ENCODE assay signal across 2 cellular contexts in the genomic region with DNA sequence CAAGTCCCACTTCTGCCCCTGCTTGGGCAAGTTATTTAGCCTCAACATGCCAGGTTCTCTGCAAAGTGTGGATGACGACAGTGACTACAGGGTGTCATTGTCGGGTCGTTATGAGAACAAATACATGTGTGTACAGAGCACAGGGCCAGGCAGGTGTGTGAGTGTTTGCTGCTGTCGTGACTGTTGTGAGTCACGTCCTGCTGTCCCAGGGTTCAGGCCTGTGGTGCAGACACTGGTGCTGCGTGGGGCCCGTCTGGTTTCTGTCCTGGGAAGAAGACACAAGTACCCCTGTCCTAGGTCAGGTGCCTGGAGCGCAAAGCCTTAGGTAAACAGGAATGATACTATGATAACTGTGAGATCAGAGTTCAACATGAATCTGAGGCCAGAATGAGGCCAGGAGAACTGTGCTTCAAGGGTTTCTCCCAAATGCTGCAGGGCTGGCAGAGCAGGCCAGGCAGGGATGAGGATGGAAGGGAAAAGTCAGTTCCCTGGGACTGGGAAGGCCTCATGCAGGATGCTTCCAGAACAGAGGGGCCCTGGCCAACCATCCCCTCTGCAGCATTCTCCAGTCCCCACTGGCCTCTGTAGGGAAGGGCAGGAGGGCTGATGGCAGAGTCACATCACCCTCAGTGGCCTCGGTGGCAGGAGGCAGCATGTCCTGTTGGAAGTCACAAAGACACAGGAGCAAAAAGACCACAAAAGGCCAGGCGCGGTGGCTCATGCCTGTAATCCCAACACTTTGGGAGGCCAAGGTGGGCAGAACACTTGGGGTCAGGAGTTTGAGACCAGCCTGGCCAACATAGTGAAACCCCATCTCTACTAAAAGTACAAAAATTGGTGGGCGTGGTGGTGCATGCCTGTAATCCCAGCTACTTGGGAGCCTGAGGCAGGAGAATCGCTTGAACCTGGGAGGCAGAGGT.
TF ChIP-seq lines count a peak whose summit lies in the region.

No MANE protein-coding gene starts in this region.

TF ChIP-seq in K562, 482 proteins besides CTCF, POLR2A, EP300 and RAD21 (continues in another document):
- TF ChIP-seq EWSR1 (IDR thresholded peaks at IDR 0.05; ENCODE audit: borderline replicate concordance, low read depth, partially characterized antibody) (no peak), SAFB (IDR thresholded peaks at IDR 0.05; ENCODE audit: borderline replicate concordance, low read depth, low read length) (no peak), RHOXF2B (CRISPR knock-in tag; conservative IDR thresholded peaks at IDR 0.05) (no peak), ZBTB8A (IDR thresholded peaks at IDR 0.05; ENCODE audit: partially characterized antibody) (no peak), SLC30A9 (CRISPR knock-in tag; IDR thresholded peaks at IDR 0.05) (no peak), CREM (IDR thresholded peaks at IDR 0.05; ENCODE audit: low read depth) (no peak), ZNF121 (CRISPR knock-in tag; conservative IDR thresholded peaks at IDR 0.05) (no peak), HOXB6 (CRISPR knock-in tag; IDR thresholded peaks at IDR 0.05; ENCODE audit: borderline replicate concordance) (no peak), ZNF217 (CRISPR knock-in tag; IDR thresholded peaks at IDR 0.05) (no peak)
- TF ChIP-seq, protein P1, sequence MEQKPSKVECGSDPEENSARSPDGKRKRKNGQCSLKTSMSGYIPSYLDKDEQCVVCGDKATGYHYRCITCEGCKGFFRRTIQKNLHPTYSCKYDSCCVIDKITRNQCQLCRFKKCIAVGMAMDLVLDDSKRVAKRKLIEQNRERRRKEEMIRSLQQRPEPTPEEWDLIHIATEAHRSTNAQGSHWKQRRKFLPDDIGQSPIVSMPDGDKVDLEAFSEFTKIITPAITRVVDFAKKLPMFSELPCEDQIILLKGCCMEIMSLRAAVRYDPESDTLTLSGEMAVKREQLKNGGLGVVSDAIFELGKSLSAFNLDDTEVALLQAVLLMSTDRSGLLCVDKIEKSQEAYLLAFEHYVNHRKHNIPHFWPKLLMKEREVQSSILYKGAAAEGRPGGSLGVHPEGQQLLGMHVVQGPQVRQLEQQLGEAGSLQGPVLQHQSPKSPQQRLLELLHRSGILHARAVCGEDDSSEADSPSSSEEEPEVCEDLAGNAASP (IDR thresholded peaks at IDR 0.05), result no peak
- TF ChIP-seq, protein P2, sequence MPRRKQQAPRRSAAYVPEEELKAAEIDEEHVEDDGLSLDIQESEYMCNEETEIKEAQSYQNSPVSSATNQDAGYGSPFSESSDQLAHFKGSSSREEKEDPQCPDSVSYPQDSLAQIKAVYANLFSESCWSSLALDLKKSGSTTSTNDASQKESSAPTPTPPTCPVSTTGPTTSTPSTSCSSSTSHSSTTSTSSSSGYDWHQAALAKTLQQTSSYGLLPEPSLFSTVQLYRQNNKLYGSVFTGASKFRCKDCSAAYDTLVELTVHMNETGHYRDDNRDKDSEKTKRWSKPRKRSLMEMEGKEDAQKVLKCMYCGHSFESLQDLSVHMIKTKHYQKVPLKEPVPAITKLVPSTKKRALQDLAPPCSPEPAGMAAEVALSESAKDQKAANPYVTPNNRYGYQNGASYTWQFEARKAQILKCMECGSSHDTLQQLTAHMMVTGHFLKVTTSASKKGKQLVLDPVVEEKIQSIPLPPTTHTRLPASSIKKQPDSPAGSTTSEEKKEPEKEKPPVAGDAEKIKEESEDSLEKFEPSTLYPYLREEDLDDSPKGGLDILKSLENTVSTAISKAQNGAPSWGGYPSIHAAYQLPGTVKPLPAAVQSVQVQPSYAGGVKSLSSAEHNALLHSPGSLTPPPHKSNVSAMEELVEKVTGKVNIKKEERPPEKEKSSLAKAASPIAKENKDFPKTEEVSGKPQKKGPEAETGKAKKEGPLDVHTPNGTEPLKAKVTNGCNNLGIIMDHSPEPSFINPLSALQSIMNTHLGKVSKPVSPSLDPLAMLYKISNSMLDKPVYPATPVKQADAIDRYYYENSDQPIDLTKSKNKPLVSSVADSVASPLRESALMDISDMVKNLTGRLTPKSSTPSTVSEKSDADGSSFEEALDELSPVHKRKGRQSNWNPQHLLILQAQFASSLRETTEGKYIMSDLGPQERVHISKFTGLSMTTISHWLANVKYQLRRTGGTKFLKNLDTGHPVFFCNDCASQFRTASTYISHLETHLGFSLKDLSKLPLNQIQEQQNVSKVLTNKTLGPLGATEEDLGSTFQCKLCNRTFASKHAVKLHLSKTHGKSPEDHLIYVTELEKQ (CRISPR knock-in tag; IDR thresholded peaks at IDR 0.05), result no peak
- TF ChIP-seq, protein P3, sequence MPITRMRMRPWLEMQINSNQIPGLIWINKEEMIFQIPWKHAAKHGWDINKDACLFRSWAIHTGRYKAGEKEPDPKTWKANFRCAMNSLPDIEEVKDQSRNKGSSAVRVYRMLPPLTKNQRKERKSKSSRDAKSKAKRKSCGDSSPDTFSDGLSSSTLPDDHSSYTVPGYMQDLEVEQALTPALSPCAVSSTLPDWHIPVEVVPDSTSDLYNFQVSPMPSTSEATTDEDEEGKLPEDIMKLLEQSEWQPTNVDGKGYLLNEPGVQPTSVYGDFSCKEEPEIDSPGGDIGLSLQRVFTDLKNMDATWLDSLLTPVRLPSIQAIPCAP (CRISPR knock-in tag; IDR thresholded peaks at IDR 0.05; ENCODE audit: borderline replicate concordance), result no peak
- TF ChIP-seq, protein P4, sequence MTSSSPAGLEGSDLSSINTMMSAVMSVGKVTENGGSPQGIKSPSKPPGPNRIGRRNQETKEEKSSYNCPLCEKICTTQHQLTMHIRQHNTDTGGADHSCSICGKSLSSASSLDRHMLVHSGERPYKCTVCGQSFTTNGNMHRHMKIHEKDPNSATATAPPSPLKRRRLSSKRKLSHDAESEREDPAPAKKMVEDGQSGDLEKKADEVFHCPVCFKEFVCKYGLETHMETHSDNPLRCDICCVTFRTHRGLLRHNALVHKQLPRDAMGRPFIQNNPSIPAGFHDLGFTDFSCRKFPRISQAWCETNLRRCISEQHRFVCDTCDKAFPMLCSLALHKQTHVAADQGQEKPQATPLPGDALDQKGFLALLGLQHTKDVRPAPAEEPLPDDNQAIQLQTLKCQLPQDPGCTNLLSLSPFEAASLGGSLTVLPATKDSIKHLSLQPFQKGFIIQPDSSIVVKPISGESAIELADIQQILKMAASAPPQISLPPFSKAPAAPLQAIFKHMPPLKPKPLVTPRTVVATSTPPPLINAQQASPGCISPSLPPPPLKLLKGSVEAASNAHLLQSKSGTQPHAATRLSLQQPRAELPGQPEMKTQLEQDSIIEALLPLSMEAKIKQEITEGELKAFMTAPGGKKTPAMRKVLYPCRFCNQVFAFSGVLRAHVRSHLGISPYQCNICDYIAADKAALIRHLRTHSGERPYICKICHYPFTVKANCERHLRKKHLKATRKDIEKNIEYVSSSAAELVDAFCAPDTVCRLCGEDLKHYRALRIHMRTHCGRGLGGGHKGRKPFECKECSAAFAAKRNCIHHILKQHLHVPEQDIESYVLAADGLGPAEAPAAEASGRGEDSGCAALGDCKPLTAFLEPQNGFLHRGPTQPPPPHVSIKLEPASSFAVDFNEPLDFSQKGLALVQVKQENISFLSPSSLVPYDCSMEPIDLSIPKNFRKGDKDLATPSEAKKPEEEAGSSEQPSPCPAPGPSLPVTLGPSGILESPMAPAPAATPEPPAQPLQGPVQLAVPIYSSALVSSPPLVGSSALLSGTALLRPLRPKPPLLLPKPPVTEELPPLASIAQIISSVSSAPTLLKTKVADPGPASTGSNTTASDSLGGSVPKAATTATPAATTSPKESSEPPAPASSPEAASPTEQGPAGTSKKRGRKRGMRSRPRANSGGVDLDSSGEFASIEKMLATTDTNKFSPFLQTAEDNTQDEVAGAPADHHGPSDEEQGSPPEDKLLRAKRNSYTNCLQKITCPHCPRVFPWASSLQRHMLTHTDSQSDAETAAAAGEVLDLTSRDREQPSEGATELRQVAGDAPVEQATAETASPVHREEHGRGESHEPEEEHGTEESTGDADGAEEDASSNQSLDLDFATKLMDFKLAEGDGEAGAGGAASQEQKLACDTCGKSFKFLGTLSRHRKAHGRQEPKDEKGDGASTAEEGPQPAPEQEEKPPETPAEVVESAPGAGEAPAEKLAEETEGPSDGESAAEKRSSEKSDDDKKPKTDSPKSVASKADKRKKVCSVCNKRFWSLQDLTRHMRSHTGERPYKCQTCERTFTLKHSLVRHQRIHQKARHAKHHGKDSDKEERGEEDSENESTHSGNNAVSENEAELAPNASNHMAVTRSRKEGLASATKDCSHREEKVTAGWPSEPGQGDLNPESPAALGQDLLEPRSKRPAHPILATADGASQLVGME (CRISPR knock-in tag; IDR thresholded peaks at IDR 0.05), result no peak

TF ChIP-seq in liver, 16 proteins besides CTCF, POLR2A, EP300 and RAD21:
- TF ChIP-seq, protein P5, sequence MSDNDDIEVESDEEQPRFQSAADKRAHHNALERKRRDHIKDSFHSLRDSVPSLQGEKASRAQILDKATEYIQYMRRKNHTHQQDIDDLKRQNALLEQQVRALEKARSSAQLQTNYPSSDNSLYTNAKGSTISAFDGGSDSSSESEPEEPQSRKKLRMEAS (IDR thresholded peaks at IDR 0.05), result no peak
- TF ChIP-seq, protein P6, sequence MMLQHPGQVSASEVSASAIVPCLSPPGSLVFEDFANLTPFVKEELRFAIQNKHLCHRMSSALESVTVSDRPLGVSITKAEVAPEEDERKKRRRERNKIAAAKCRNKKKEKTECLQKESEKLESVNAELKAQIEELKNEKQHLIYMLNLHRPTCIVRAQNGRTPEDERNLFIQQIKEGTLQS (IDR thresholded peaks at IDR 0.05), result no peak
- TF ChIP-seq TAF1 (conservative IDR thresholded peaks at IDR 0.05) (no peak), YY1 (IDR thresholded peaks at IDR 0.05) (peak; percentile 37), HNF4A (conservative IDR thresholded peaks at IDR 0.05) (peak; percentile 71 to 79), NR2F2 (IDR thresholded peaks at IDR 0.05) (no peak), EGR1 (IDR thresholded peaks at IDR 0.05; ENCODE audit: low read depth in 2 of 2) (no peak), GABPA (IDR thresholded peaks at IDR 0.05 in 1 of 2, conservative IDR thresholded peaks at IDR 0.05 in 1 of 2) (no peak), FOXA1 (IDR thresholded peaks at IDR 0.05) (peak; percentile 95), FOXA2 (IDR thresholded peaks at IDR 0.05) (peak; percentile 91), RXRA (IDR thresholded peaks at IDR 0.05) (peak; percentile 63 to 84), JUND (IDR thresholded peaks at IDR 0.05) (peak in 1 of 2 donors; percentile 71), HNF4G (IDR thresholded peaks at IDR 0.05) (peak; percentile 19), SP1 (IDR thresholded peaks at IDR 0.05) (peak; percentile 78)
- TF ChIP-seq, protein P7, sequence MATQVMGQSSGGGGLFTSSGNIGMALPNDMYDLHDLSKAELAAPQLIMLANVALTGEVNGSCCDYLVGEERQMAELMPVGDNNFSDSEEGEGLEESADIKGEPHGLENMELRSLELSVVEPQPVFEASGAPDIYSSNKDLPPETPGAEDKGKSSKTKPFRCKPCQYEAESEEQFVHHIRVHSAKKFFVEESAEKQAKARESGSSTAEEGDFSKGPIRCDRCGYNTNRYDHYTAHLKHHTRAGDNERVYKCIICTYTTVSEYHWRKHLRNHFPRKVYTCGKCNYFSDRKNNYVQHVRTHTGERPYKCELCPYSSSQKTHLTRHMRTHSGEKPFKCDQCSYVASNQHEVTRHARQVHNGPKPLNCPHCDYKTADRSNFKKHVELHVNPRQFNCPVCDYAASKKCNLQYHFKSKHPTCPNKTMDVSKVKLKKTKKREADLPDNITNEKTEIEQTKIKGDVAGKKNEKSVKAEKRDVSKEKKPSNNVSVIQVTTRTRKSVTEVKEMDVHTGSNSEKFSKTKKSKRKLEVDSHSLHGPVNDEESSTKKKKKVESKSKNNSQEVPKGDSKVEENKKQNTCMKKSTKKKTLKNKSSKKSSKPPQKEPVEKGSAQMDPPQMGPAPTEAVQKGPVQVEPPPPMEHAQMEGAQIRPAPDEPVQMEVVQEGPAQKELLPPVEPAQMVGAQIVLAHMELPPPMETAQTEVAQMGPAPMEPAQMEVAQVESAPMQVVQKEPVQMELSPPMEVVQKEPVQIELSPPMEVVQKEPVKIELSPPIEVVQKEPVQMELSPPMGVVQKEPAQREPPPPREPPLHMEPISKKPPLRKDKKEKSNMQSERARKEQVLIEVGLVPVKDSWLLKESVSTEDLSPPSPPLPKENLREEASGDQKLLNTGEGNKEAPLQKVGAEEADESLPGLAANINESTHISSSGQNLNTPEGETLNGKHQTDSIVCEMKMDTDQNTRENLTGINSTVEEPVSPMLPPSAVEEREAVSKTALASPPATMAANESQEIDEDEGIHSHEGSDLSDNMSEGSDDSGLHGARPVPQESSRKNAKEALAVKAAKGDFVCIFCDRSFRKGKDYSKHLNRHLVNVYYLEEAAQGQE (IDR thresholded peaks at IDR 0.05), result peak; percentile 36
- TF ChIP-seq, protein P8, sequence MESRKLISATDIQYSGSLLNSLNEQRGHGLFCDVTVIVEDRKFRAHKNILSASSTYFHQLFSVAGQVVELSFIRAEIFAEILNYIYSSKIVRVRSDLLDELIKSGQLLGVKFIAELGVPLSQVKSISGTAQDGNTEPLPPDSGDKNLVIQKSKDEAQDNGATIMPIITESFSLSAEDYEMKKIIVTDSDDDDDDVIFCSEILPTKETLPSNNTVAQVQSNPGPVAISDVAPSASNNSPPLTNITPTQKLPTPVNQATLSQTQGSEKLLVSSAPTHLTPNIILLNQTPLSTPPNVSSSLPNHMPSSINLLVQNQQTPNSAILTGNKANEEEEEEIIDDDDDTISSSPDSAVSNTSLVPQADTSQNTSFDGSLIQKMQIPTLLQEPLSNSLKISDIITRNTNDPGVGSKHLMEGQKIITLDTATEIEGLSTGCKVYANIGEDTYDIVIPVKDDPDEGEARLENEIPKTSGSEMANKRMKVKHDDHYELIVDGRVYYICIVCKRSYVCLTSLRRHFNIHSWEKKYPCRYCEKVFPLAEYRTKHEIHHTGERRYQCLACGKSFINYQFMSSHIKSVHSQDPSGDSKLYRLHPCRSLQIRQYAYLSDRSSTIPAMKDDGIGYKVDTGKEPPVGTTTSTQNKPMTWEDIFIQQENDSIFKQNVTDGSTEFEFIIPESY (IDR thresholded peaks at IDR 0.05), result no peak
TF ChIP-seq in liver: peak in this region for 9.
